Comparison of ENCODE assay signal across 2 cellular contexts in genomic region chr4:7894098-7894676, GRCh38.
A peak's percentile ranks its signal among the peaks of the same experiment; 100 is the strongest.
TF ChIP-seq lines count a peak whose summit lies in the region.

No MANE protein-coding gene starts in this region.

TF ChIP-seq in A549, 52 proteins besides CTCF, POLR2A, EP300 and RAD21:
- TF ChIP-seq CEBPB (IDR thresholded peaks at IDR 0.05) (peak in 1 of 2 experiments; percentile 41; a peak in 1 of 4 replicates), ZC3H11A (IDR thresholded peaks at IDR 0.05) (no peak)

TF ChIP-seq in IMR-90, 13 proteins besides CTCF, POLR2A, EP300 and RAD21:
- TF ChIP-seq CEBPB (IDR thresholded peaks at IDR 0.05; ENCODE audit: low read depth, low read length): peak; percentile 76
- TF ChIP-seq CHD1 (IDR thresholded peaks at IDR 0.05; ENCODE audit: low read depth, low read length): no peak
TF ChIP-seq in IMR-90: peak in this region for 1.
